9 cellular contexts compared by ENCODE assay signal in genomic region chr7:21352540-21353387, GRCh38.
A peak's percentile ranks its signal among the peaks of the same experiment; 100 is the strongest.
DNase-seq lines count a peak whose midpoint lies in the region; ATAC-seq and TF ChIP-seq lines count a peak whose summit lies in the region.
"Had no signal": no experiment of that assay in that cellular context is flagged by ENCODE, and none has a peak within 500 bp of the region (broad histone marks: within the 10 kb centered on the region; RNA-seq: fewer than 3 reads in every experiment).

No MANE protein-coding gene starts in this region.

- TF ChIP-seq POLR2A in vagina (IDR thresholded peaks at IDR 0.05) = no peak

- intact Hi-C loops in vagina (cut with DNase I) = no loop called here

- H3K27ac ChIP-seq in MM.1S (ENCODE audit: low read length) (peak overlapping the region; percentile 57), WERI-Rb-1 (no peak overlapping the region), vagina (no peak overlapping the region)

- H3K9me3 ChIP-seq in MM.1S (replicated peaks; ENCODE audit: insufficient read depth, low read length) = no peaks in the 10 kb centered on the region
- no peaks in the 10 kb centered on the region for H3K9me3 ChIP-seq in WERI-Rb-1 (ENCODE audit: severe bottlenecking)
- no peaks in the 10 kb centered on the region for H3K9me3 ChIP-seq in vagina

- TF ChIP-seq CTCF in MM.1S (IDR thresholded peaks at IDR 0.05; ENCODE audit: low read length) = no peak
- no peak for TF ChIP-seq CTCF in WERI-Rb-1 (IDR thresholded peaks at IDR 0.05; ENCODE audit: low read depth, low read length)
- no peak for TF ChIP-seq CTCF in vagina (IDR thresholded peaks at IDR 0.05)

- H3K4me2 ChIP-seq in MM.1S (ENCODE audit: low read depth, low read length) = peak overlapping the region; percentile 78

- peaks cover 29% of the 10 kb centered on the region for H3F3A ChIP-seq in MM.1S (ENCODE audit: insufficient read depth, low read length)

- peak overlapping the region; percentile 15; the same call in 1 of the 2 replicates for H3K9ac ChIP-seq in MM.1S (ENCODE audit: low read length)

- DNase-seq in MM.1S = peak; percentile 88
- peak in 1 of 3 experiments; percentile 21 for DNase-seq in effector memory CD8-positive, alpha-beta T cell
- no peak for DNase-seq in NCI-H82 treated with DMSO at 0.1 percent for 48 hours (lab: John Stamatoyannopoulos, UW; ENCODE audit: unreplicated experiment)
- DNase-seq in WERI-Rb-1 = no peak
- no peak for DNase-seq in vagina (ENCODE audit: extremely low spot score in 2 of 2)
- no peak for DNase-seq in H7

- H4K20me1 ChIP-seq in MM.1S (ENCODE audit: insufficient read depth, low read length) = no peaks in the 10 kb centered on the region

- ATAC-seq in GM18511 (IDR thresholded peaks at IDR 0.05; ENCODE audit: unreplicated experiment) (peak; percentile 79), GM21825 (IDR thresholded peaks at IDR 0.05; ENCODE audit: unreplicated experiment) (peak; percentile 85)
- peak; percentile 58 for ATAC-seq in effector memory CD8-positive, alpha-beta T cell (replicated peaks)

- peak overlapping the region; percentile 41 for H3K4me3 ChIP-seq in MM.1S (ENCODE audit: low read length)
- H3K4me3 ChIP-seq in WERI-Rb-1 (ENCODE audit: low read depth, low read length) = no peak overlapping the region
- H3K4me3 ChIP-seq in vagina = no peak overlapping the region
- no peak overlapping the region for H3K4me3 ChIP-seq in H7 (ENCODE audit: insufficient read depth, low read depth, low read length)
- H3K4me3 ChIP-seq: skin epidermis had no signal

- peaks cover 42 to 50% of the 10 kb centered on the region in 2 donors for H3K4me1 Mint-ChIP-seq in effector memory CD8-positive, alpha-beta T cell (ENCODE audit: low read depth in 2 of 2)

- H3K27me3 ChIP-seq in MM.1S (replicated peaks; ENCODE audit: insufficient read depth, low read length) (no peaks in the 10 kb centered on the region), WERI-Rb-1 (ENCODE audit: insufficient read depth, low read depth, severe bottlenecking) (no peaks in the 10 kb centered on the region), vagina (no peaks in the 10 kb centered on the region), H7 (ENCODE audit: control insufficient read depth, insufficient read depth, low read length) (no peaks in the 10 kb centered on the region)

- no peaks in the 10 kb centered on the region for H3K9me2 ChIP-seq in MM.1S (replicated peaks; ENCODE audit: insufficient read depth, low read length)

- H3K27me3 Mint-ChIP-seq in effector memory CD8-positive, alpha-beta T cell = no peaks in the 10 kb centered on the region

- no peaks in the 10 kb centered on the region for H3K79me2 ChIP-seq in MM.1S (ENCODE audit: low read length)

- peak overlapping the region; percentile 15 to 70 for H3K4me3 Mint-ChIP-seq in effector memory CD8-positive, alpha-beta T cell

- H3K27ac Mint-ChIP-seq in effector memory CD8-positive, alpha-beta T cell = peak overlapping the region; percentile 85 to 93

- H3K36me3 Mint-ChIP-seq in effector memory CD8-positive, alpha-beta T cell (ENCODE audit: insufficient read depth) = peaks cover 12% of the 10 kb centered on the region

- no peaks in the 10 kb centered on the region for H3K36me3 ChIP-seq in MM.1S (replicated peaks; ENCODE audit: insufficient read depth, low read length)
- no peaks in the 10 kb centered on the region for H3K36me3 ChIP-seq in WERI-Rb-1
- H3K36me3 ChIP-seq in vagina = no peaks in the 10 kb centered on the region
- H3K36me3 ChIP-seq in H7 (replicated peaks; ENCODE audit: control insufficient read depth, insufficient read depth, low read length) = no peaks in the 10 kb centered on the region

- no peaks in the 10 kb centered on the region for H3K9me3 Mint-ChIP-seq in effector memory CD8-positive, alpha-beta T cell

- peak overlapping the region; percentile 55 for H2AFZ ChIP-seq in MM.1S (ENCODE audit: low read length)

- peaks cover 35% of the 10 kb centered on the region for H3K4me1 ChIP-seq in MM.1S (ENCODE audit: low read length)
- H3K4me1 ChIP-seq in vagina = no peaks in the 10 kb centered on the region
